Comparison of ENCODE assay signal across 33 cellular contexts in genomic region chr11:78735711-78736110, GRCh38.
DNase-seq lines count a peak whose midpoint lies in the region; ATAC-seq and TF ChIP-seq lines count a peak whose summit lies in the region.
"Had no signal": no experiment of that assay in that cellular context is flagged by ENCODE, and none has a peak within 500 bp of the region (broad histone marks: within the 10 kb centered on the region; RNA-seq: fewer than 3 reads in every experiment).

No MANE protein-coding gene starts in this region.

- no peak for ATAC-seq in central memory CD8-positive, alpha-beta T cell (replicated peaks; ENCODE audit: extremely low read depth, poor library complexity, severe bottlenecking)
- ATAC-seq in stimulated activated naive B cell treated with anti-CD40 and anti-IgM and Interleukin-4, amounts not matched to agents 10 μg/mL and 1 μg/mL and 100 μg/mL, for 72 hours (replicated peaks) = no peak
- ATAC-seq: A549; CD8-positive, alpha-beta T cell had no signal

- no peaks in the 10 kb centered on the region for H3K36me3 Mint-ChIP-seq in central memory CD8-positive, alpha-beta T cell (ENCODE audit: insufficient read depth)
- peaks cover 20% of the 10 kb centered on the region for H3K36me3 Mint-ChIP-seq in neural progenitor cell
- H3K36me3 Mint-ChIP-seq in stimulated activated naive B cell treated with anti-CD40 and anti-IgM and Interleukin-4, amounts not matched to agents 10 μg/mL and 1 μg/mL and 100 μg/mL, for 72 hours = no peaks in the 10 kb centered on the region
- peaks cover 83% of the 10 kb centered on the region for H3K36me3 Mint-ChIP-seq in nephron progenitor cell (ENCODE audit: low read depth)
- H3K36me3 Mint-ChIP-seq: CD14-positive monocyte; CD4-positive, alpha-beta memory T cell; CD4-positive, CD25-positive, alpha-beta regulatory T cell; CD8-positive, alpha-beta memory T cell; CD8-positive, alpha-beta T cell had no signal

- no peak for DNase-seq in central memory CD8-positive, alpha-beta T cell (ENCODE audit: low spot score in 2 of 2)
- DNase-seq in neural progenitor cell (ENCODE audit: low spot score) (no peak), NCI-H524 treated with DMSO at 0.1 percent for 48 hours (lab: John Stamatoyannopoulos, UW) (no peak), nephron progenitor cell (no peak)
- no peak for DNase-seq in stimulated activated naive B cell treated with anti-CD40 and anti-IgM and Interleukin-4, amounts not matched to agents 10 μg/mL and 1 μg/mL and 100 μg/mL, for 72 hours
- DNase-seq: 8988T; ACHN; AML-193; BE2C; C1 segment of cervical spinal cord; Caco-2; Calu3; CD4-positive, alpha-beta memory T cell; CD4-positive, alpha-beta T cell; CD4-positive, CD25-positive, alpha-beta regulatory T cell; CD8-positive, alpha-beta memory T cell; CD8-positive, alpha-beta T cell; COR-L47; DMS 273 treated with DMSO at 0.1 percent for 48 hours; DMS153; DMS53; DMS79; DMS79 treated with DMSO at 0.1 percent for 48 hours; DND-41; EL had no signal

- H2AFZ ChIP-seq in neural progenitor cell (replicated peaks) = no peak overlapping the region

- peak overlapping the region; percentile 33 for H3K27ac Mint-ChIP-seq in central memory CD8-positive, alpha-beta T cell (ENCODE audit: low read depth)
- H3K27ac Mint-ChIP-seq in neural progenitor cell (no peak overlapping the region), nephron progenitor cell (no peak overlapping the region)
- H3K27ac Mint-ChIP-seq in stimulated activated naive B cell treated with anti-CD40 and anti-IgM and Interleukin-4, amounts not matched to agents 10 μg/mL and 1 μg/mL and 100 μg/mL, for 72 hours = no peak overlapping the region
- H3K27ac Mint-ChIP-seq: B cell; CD4-positive, alpha-beta memory T cell; CD4-positive, alpha-beta T cell; CD4-positive, CD25-positive, alpha-beta regulatory T cell; CD8-positive, alpha-beta memory T cell; CD8-positive, alpha-beta T cell had no signal

- H3K27me3 ChIP-seq in neural progenitor cell = no peaks in the 10 kb centered on the region
- H3K27me3 ChIP-seq: BE2C; BLaER1; BLaER1 treated with 17β-estradiol and CSF1 and Interleukin-3, amounts not matched to agents 10 nM and 100 nM had no signal

- TF ChIP-seq CTCF in HEK293 (tag by site-specific recombination; IDR thresholded peaks at IDR 0.05) = no peak
- no peak for TF ChIP-seq CTCF in neural progenitor cell (IDR thresholded peaks at IDR 0.05)
- TF ChIP-seq CTCF in nephron progenitor cell (IDR thresholded peaks at IDR 0.05) = no peak

- no peaks in the 10 kb centered on the region for H3K4me1 Mint-ChIP-seq in central memory CD8-positive, alpha-beta T cell
- peaks cover 1% of the 10 kb centered on the region for H3K4me1 Mint-ChIP-seq in neural progenitor cell
- H3K4me1 Mint-ChIP-seq in stimulated activated naive B cell treated with anti-CD40 and anti-IgM and Interleukin-4, amounts not matched to agents 10 μg/mL and 1 μg/mL and 100 μg/mL, for 72 hours = no peaks in the 10 kb centered on the region
- H3K4me1 Mint-ChIP-seq in nephron progenitor cell = peaks cover 11% of the 10 kb centered on the region
- H3K4me1 Mint-ChIP-seq: B cell; CD14-positive monocyte; CD4-positive, alpha-beta memory T cell; CD4-positive, CD25-positive, alpha-beta regulatory T cell; CD8-positive, alpha-beta memory T cell had no signal

- POLR2A ChIA-PET in HEK293 (lab: Yijun Ruan, JAX) = no interaction called here

- H3K4me3 ChIP-seq in HEK293 (ENCODE audit: low read depth, low read length) (no peak overlapping the region), neural progenitor cell (no peak overlapping the region)
- H3K4me3 ChIP-seq: A549; BLaER1; BLaER1 treated with 17β-estradiol and CSF1 and Interleukin-3, amounts not matched to agents 10 nM and 100 nM had no signal

- no peak overlapping the region for H3K9ac ChIP-seq in neural progenitor cell
- H3K9ac ChIP-seq: BLaER1; BLaER1 treated with 17β-estradiol and CSF1 and Interleukin-3, amounts not matched to agents 10 nM and 100 nM had no signal

- CTCF ChIA-PET in HEK293 (lab: Yijun Ruan, JAX) = interaction anchor here (0.6 to 1.7 kb wide), 3 partner anchors 8 to 757 kb away, joined by 3 to 6 read pairs (median 3); no protein-coding TSS in a partner anchor

- no peaks in the 10 kb centered on the region for H3F3A ChIP-seq in neural progenitor cell (ENCODE audit: low read depth)

- H3K9me3 Mint-ChIP-seq in central memory CD8-positive, alpha-beta T cell = peaks cover 5% of the 10 kb centered on the region
- H3K9me3 Mint-ChIP-seq in neural progenitor cell (no peaks in the 10 kb centered on the region), nephron progenitor cell (no peaks in the 10 kb centered on the region)
- no peaks in the 10 kb centered on the region for H3K9me3 Mint-ChIP-seq in stimulated activated naive B cell treated with anti-CD40 and anti-IgM and Interleukin-4, amounts not matched to agents 10 μg/mL and 1 μg/mL and 100 μg/mL, for 72 hours
- H3K9me3 Mint-ChIP-seq: CD4-positive, alpha-beta T cell; CD8-positive, alpha-beta memory T cell; CD8-positive, alpha-beta T cell had no signal

- no peaks in the 10 kb centered on the region for H3K79me2 ChIP-seq in neural progenitor cell (ENCODE audit: low read depth)

- no peak overlapping the region for H3K4me2 ChIP-seq in neural progenitor cell
- H3K4me2 ChIP-seq: A549; BLaER1; BLaER1 treated with 17β-estradiol and CSF1 and Interleukin-3, amounts not matched to agents 10 nM and 100 nM had no signal

- H3K36me3 ChIP-seq in HEK293 (ENCODE audit: control insufficient read depth in 2 of 2, insufficient read depth in 1 of 2, low read length in 2 of 2) = no peaks in the 10 kb centered on the region
- H3K36me3 ChIP-seq in neural progenitor cell = no peaks in the 10 kb centered on the region

- no peak overlapping the region for H3K4me3 Mint-ChIP-seq in central memory CD8-positive, alpha-beta T cell
- H3K4me3 Mint-ChIP-seq in neural progenitor cell = peak overlapping the region; percentile 9
- no peak overlapping the region for H3K4me3 Mint-ChIP-seq in stimulated activated naive B cell treated with anti-CD40 and anti-IgM and Interleukin-4, amounts not matched to agents 10 μg/mL and 1 μg/mL and 100 μg/mL, for 72 hours
- no peak overlapping the region for H3K4me3 Mint-ChIP-seq in nephron progenitor cell
- H3K4me3 Mint-ChIP-seq: B cell; CD14-positive monocyte; CD4-positive, alpha-beta memory T cell; CD4-positive, alpha-beta T cell; CD4-positive, CD25-positive, alpha-beta regulatory T cell; CD8-positive, alpha-beta memory T cell; CD8-positive, alpha-beta T cell had no signal

- H3K9me3 ChIP-seq in HEK293 (ENCODE audit: control insufficient read depth, insufficient read depth, low read depth, low read length) = no peaks in the 10 kb centered on the region
- no peaks in the 10 kb centered on the region for H3K9me3 ChIP-seq in neural progenitor cell (ENCODE audit: low read depth)
- H3K9me3 ChIP-seq: A549; BE2C; BLaER1; BLaER1 treated with 17β-estradiol and CSF1 and Interleukin-3, amounts not matched to agents 10 nM and 100 nM; Caco-2 had no signal

- H3K4me1 ChIP-seq in HEK293 (ENCODE audit: control insufficient read depth, insufficient read depth, low read length) (no peaks in the 10 kb centered on the region), neural progenitor cell (peaks cover 2% of the 10 kb centered on the region)
- H3K4me1 ChIP-seq: A549, BLaER1, Caco-2 had no signal

- peaks cover 22% of the 10 kb centered on the region for H3K27me3 Mint-ChIP-seq in central memory CD8-positive, alpha-beta T cell
- H3K27me3 Mint-ChIP-seq in neural progenitor cell (ENCODE audit: insufficient read depth, low read depth) (peaks cover 9% of the 10 kb centered on the region), nephron progenitor cell (ENCODE audit: low read depth, poor library complexity) (no peaks in the 10 kb centered on the region)
- H3K27me3 Mint-ChIP-seq in stimulated activated naive B cell treated with anti-CD40 and anti-IgM and Interleukin-4, amounts not matched to agents 10 μg/mL and 1 μg/mL and 100 μg/mL, for 72 hours = peaks cover 0 to 18% of the 10 kb centered on the region in 2 donors
- H3K27me3 Mint-ChIP-seq: CD4-positive, alpha-beta T cell had no signal

- no peaks in the 10 kb centered on the region for H4K20me1 ChIP-seq in neural progenitor cell (ENCODE audit: low read depth)
- H4K20me1 ChIP-seq: BLaER1; BLaER1 treated with 17β-estradiol and CSF1 and Interleukin-3, amounts not matched to agents 10 nM and 100 nM had no signal

- H3K27ac ChIP-seq in HEK293 (ENCODE audit: extremely low read depth, low read depth, low read length) (no peak overlapping the region), neural progenitor cell (no peak overlapping the region)
- H3K27ac ChIP-seq: 22Rv1; A549; BLaER1; BLaER1 treated with 17β-estradiol and CSF1 and Interleukin-3, amounts not matched to agents 10 nM and 100 nM; C4-2B had no signal

TF ChIP-seq in HEK293, 187 proteins besides CTCF, POLR2A, EP300 and RAD21:
- TF ChIP-seq ZNF423 (tag by site-specific recombination; IDR thresholded peaks at IDR 0.05) (no peak), PRDM1 (tag by site-specific recombination; IDR thresholded peaks at IDR 0.05) (peak; percentile 95), SP7 (tag by site-specific recombination; IDR thresholded peaks at IDR 0.05) (no peak), ZNF658 (tag by site-specific recombination; IDR thresholded peaks at IDR 0.05) (no peak)
